In the genomic region with DNA sequence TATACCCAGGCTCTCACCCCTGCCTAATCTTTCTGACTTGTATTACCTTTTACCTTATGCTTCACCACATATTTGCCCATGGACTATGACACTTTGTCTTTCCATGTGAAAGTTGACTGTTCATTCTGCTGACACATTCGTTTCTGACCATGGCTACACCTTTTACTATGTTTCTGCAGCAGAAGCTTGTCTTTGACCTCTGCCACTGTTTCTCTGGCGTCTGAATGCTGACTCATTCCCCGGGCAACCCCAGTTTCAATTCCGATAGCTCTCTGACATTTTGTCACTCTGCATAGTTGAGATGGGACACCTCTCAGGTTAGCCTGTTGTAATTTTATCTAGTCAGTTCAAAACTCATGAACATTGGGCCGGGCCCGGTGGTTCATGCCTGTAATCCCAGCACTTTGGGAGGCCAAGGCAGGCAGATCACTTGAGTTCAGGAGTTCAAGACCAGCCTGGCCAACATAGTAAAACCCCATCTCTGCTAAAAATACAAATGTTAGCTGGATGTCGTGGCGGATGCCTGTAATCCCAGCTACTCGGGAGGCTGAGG, we compare ENCODE assay signal across 1 cellular context.
TF ChIP-seq lines count a peak whose summit lies in the region.

No MANE protein-coding gene starts in this region.

TF ChIP-seq in HepG2, 621 proteins besides CTCF, POLR2A, EP300 and RAD21 (continued from another document):
- TF ChIP-seq PRDM15 (CRISPR knock-in tag; IDR thresholded peaks at IDR 0.05) (no peak), ARID2 (CRISPR knock-in tag; IDR thresholded peaks at IDR 0.05; ENCODE audit: borderline replicate concordance) (no peak), ZSCAN9 (CRISPR knock-in tag; IDR thresholded peaks at IDR 0.05; ENCODE audit: borderline replicate concordance) (no peak), POGK (CRISPR knock-in tag; conservative IDR thresholded peaks at IDR 0.05) (no peak), SPEN (CRISPR knock-in tag; IDR thresholded peaks at IDR 0.05; ENCODE audit: low read depth) (peak; percentile 88; the same call in 1 of the 2 replicates), SRSF4 (IDR thresholded peaks at IDR 0.05; ENCODE audit: low read depth, low read length, poor library complexity, severe bottlenecking) (no peak), ZNF761 (CRISPR knock-in tag; conservative IDR thresholded peaks at IDR 0.05) (0 out of 2 replicates have a peak, but pooled peaks have one; percentile 41), RNF2 (conservative IDR thresholded peaks at IDR 0.05; ENCODE audit: low read depth) (no peak), ZNF776 (CRISPR knock-in tag; IDR thresholded peaks at IDR 0.05) (no peak), ETV6 (CRISPR knock-in tag; conservative IDR thresholded peaks at IDR 0.05) (no peak), TGIF2 (CRISPR knock-in tag; IDR thresholded peaks at IDR 0.05) (peak; percentile 77; the same call in 1 of the 2 replicates), JUN (CRISPR knock-in tag; IDR thresholded peaks at IDR 0.05) (peak; percentile 22; the same call in 1 of the 2 replicates), LBX2 (CRISPR knock-in tag; IDR thresholded peaks at IDR 0.05; ENCODE audit: borderline replicate concordance) (0 out of 2 replicates have a peak, but pooled peaks have one; percentile 40), BRCA1 (CRISPR knock-in tag; IDR thresholded peaks at IDR 0.05) (no peak), POGZ (CRISPR knock-in tag; IDR thresholded peaks at IDR 0.05) (peak; percentile 87)
- TF ChIP-seq, protein P1, sequence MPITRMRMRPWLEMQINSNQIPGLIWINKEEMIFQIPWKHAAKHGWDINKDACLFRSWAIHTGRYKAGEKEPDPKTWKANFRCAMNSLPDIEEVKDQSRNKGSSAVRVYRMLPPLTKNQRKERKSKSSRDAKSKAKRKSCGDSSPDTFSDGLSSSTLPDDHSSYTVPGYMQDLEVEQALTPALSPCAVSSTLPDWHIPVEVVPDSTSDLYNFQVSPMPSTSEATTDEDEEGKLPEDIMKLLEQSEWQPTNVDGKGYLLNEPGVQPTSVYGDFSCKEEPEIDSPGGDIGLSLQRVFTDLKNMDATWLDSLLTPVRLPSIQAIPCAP (CRISPR knock-in tag; IDR thresholded peaks at IDR 0.05; ENCODE audit: low read depth): no peak
- TF ChIP-seq, protein P2, sequence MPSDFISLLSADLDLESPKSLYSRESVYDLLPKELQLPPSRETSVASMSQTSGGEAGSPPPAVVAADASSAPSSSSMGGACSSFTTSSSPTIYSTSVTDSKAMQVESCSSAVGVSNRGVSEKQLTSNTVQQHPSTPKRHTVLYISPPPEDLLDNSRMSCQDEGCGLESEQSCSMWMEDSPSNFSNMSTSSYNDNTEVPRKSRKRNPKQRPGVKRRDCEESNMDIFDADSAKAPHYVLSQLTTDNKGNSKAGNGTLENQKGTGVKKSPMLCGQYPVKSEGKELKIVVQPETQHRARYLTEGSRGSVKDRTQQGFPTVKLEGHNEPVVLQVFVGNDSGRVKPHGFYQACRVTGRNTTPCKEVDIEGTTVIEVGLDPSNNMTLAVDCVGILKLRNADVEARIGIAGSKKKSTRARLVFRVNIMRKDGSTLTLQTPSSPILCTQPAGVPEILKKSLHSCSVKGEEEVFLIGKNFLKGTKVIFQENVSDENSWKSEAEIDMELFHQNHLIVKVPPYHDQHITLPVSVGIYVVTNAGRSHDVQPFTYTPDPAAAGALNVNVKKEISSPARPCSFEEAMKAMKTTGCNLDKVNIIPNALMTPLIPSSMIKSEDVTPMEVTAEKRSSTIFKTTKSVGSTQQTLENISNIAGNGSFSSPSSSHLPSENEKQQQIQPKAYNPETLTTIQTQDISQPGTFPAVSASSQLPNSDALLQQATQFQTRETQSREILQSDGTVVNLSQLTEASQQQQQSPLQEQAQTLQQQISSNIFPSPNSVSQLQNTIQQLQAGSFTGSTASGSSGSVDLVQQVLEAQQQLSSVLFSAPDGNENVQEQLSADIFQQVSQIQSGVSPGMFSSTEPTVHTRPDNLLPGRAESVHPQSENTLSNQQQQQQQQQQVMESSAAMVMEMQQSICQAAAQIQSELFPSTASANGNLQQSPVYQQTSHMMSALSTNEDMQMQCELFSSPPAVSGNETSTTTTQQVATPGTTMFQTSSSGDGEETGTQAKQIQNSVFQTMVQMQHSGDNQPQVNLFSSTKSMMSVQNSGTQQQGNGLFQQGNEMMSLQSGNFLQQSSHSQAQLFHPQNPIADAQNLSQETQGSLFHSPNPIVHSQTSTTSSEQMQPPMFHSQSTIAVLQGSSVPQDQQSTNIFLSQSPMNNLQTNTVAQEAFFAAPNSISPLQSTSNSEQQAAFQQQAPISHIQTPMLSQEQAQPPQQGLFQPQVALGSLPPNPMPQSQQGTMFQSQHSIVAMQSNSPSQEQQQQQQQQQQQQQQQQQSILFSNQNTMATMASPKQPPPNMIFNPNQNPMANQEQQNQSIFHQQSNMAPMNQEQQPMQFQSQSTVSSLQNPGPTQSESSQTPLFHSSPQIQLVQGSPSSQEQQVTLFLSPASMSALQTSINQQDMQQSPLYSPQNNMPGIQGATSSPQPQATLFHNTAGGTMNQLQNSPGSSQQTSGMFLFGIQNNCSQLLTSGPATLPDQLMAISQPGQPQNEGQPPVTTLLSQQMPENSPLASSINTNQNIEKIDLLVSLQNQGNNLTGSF (CRISPR knock-in tag; IDR thresholded peaks at IDR 0.05): no peak
- TF ChIP-seq, protein P3, sequence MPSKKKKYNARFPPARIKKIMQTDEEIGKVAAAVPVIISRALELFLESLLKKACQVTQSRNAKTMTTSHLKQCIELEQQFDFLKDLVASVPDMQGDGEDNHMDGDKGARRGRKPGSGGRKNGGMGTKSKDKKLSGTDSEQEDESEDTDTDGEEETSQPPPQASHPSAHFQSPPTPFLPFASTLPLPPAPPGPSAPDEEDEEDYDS (CRISPR knock-in tag; IDR thresholded peaks at IDR 0.05): peak; percentile 53; the same call in 1 of the 2 replicates
- TF ChIP-seq, protein P4, sequence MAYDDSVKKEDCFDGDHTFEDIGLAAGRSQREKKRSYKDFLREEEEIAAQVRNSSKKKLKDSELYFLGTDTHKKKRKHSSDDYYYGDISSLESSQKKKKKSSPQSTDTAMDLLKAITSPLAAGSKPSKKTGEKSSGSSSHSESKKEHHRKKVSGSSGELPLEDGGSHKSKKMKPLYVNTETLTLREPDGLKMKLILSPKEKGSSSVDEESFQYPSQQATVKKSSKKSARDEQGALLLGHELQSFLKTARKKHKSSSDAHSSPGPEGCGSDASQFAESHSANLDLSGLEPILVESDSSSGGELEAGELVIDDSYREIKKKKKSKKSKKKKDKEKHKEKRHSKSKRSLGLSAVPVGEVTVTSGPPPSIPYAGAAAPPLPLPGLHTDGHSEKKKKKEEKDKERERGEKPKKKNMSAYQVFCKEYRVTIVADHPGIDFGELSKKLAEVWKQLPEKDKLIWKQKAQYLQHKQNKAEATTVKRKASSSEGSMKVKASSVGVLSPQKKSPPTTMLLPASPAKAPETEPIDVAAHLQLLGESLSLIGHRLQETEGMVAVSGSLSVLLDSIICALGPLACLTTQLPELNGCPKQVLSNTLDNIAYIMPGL (CRISPR knock-in tag; IDR thresholded peaks at IDR 0.05; ENCODE audit: borderline replicate concordance in 1 of 2, low read depth in 1 of 2): peak; percentile 18 to 68; a peak in 1 of 4 replicates
